In the genomic region with DNA sequence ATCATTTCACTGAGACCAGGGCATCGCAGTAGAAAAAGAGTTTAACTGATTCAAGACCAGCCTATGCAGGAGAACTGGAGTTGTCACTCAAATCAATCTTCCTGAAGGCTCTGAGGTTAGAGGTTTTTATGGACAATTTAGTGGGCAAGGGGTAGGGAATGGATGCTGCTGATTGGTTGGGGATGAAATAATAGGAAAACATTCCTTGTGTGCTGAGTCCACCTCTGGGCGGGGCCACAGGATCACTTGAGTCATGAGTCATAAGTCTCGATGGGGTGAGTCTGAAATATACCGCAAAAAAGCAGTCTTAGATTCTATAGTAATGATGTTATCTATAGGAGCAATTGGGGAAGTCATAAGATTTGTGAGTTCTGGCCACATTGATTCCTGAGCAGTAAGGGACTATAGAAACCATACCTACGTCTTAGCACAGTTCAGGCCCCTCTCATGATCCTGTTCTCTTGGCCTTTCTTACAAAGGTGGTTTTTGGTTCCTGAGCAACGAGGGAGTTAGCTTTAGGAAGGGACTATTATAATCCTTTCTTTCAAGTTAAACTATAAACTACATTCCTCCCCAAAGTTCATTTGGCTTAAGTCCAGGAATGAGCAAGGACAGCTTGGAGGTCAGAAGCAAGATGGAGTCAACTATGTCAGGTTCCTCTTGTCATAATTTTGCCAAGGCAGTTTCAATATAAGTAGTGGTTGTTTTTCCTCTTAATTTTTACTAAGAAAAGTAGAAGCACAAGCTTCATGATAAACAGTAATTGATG, we compare ENCODE assay signal across 1 cellular context.
TF ChIP-seq lines count a peak whose summit lies in the region.

No MANE protein-coding gene starts in this region.

TF ChIP-seq in HEK293, 187 proteins besides CTCF, POLR2A, EP300 and RAD21 (continued from another document and continues in another):
- TF ChIP-seq SCRT1 (tag by site-specific recombination; IDR thresholded peaks at IDR 0.05; ENCODE audit: borderline replicate concordance) (no peak), ZNF175 (tag by site-specific recombination; IDR thresholded peaks at IDR 0.05) (no peak), KLF17 (tag by site-specific recombination; IDR thresholded peaks at IDR 0.05) (peak; percentile 39), ZNF585B (tag by site-specific recombination; IDR thresholded peaks at IDR 0.05) (no peak), ZNF777 (tag by site-specific recombination; IDR thresholded peaks at IDR 0.05; ENCODE audit: borderline replicate concordance) (no peak), ZNF404 (tag by site-specific recombination; IDR thresholded peaks at IDR 0.05) (no peak), ZFP3 (tag by site-specific recombination; IDR thresholded peaks at IDR 0.05; ENCODE audit: low read depth) (no peak), ZBTB17 (tag by site-specific recombination; IDR thresholded peaks at IDR 0.05) (peak; percentile 92), ZSCAN30 (tag by site-specific recombination; IDR thresholded peaks at IDR 0.05) (no peak), ZNF140 (tag by site-specific recombination; IDR thresholded peaks at IDR 0.05) (no peak), HIC1 (tag by site-specific recombination; IDR thresholded peaks at IDR 0.05) (peak; percentile 92), ZNF416 (tag by site-specific recombination; IDR thresholded peaks at IDR 0.05) (no peak), ZNF155 (tag by site-specific recombination; IDR thresholded peaks at IDR 0.05) (no peak), WT1 (tag by site-specific recombination; IDR thresholded peaks at IDR 0.05) (no peak), ZNF157 (tag by site-specific recombination; IDR thresholded peaks at IDR 0.05) (no peak), PRDM1 (tag by site-specific recombination; IDR thresholded peaks at IDR 0.05) (0 out of 2 replicates have a peak, but pooled peaks have one; percentile 29), ZNF37A (tag by site-specific recombination; IDR thresholded peaks at IDR 0.05) (no peak), ZBTB48 (tag by site-specific recombination; IDR thresholded peaks at IDR 0.05) (peak; percentile 51; the same call in 1 of the 2 replicates), ZNF248 (tag by site-specific recombination; IDR thresholded peaks at IDR 0.05) (no peak), KLF8 (tag by site-specific recombination; IDR thresholded peaks at IDR 0.05) (no peak), ZNF692 (tag by site-specific recombination; IDR thresholded peaks at IDR 0.05) (no peak), ZNF624 (tag by site-specific recombination; IDR thresholded peaks at IDR 0.05) (no peak), PRDM6 (tag by site-specific recombination; IDR thresholded peaks at IDR 0.05) (peak; percentile 56; the same call in 1 of the 2 replicates), ZNF664 (tag by site-specific recombination; IDR thresholded peaks at IDR 0.05) (no peak), MYNN (tag by site-specific recombination; IDR thresholded peaks at IDR 0.05; ENCODE audit: borderline replicate concordance) (no peak), PRDM10 (tag by site-specific recombination; IDR thresholded peaks at IDR 0.05) (peak; percentile 69), ZBTB26 (tag by site-specific recombination; optimal IDR thresholded peaks at IDR 0.05) (no peak), ZNF19 (tag by site-specific recombination; IDR thresholded peaks at IDR 0.05; ENCODE audit: low read depth) (no peak), ZNF518A (tag by site-specific recombination; conservative IDR thresholded peaks at IDR 0.05; ENCODE audit: low read depth) (no peak), ZNF266 (tag by site-specific recombination; IDR thresholded peaks at IDR 0.05; ENCODE audit: low read depth) (no peak), ZFP37 (tag by site-specific recombination; IDR thresholded peaks at IDR 0.05) (no peak), ZNF138 (tag by site-specific recombination; IDR thresholded peaks at IDR 0.05; ENCODE audit: borderline replicate concordance) (no peak), ZNF792 (tag by site-specific recombination; IDR thresholded peaks at IDR 0.05) (no peak), ZNF530 (tag by site-specific recombination; IDR thresholded peaks at IDR 0.05; ENCODE audit: low read depth) (no peak), ZNF830 (tag by site-specific recombination; IDR thresholded peaks at IDR 0.05; ENCODE audit: low read depth) (no peak), ZNF670 (tag by site-specific recombination; IDR thresholded peaks at IDR 0.05; ENCODE audit: low read depth) (no peak)
- TF ChIP-seq, protein P1, sequence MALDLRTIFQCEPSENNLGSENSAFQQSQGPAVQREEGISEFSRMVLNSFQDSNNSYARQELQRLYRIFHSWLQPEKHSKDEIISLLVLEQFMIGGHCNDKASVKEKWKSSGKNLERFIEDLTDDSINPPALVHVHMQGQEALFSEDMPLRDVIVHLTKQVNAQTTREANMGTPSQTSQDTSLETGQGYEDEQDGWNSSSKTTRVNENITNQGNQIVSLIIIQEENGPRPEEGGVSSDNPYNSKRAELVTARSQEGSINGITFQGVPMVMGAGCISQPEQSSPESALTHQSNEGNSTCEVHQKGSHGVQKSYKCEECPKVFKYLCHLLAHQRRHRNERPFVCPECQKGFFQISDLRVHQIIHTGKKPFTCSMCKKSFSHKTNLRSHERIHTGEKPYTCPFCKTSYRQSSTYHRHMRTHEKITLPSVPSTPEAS (tag by site-specific recombination; IDR thresholded peaks at IDR 0.05) = no peak
- TF ChIP-seq, protein P2, sequence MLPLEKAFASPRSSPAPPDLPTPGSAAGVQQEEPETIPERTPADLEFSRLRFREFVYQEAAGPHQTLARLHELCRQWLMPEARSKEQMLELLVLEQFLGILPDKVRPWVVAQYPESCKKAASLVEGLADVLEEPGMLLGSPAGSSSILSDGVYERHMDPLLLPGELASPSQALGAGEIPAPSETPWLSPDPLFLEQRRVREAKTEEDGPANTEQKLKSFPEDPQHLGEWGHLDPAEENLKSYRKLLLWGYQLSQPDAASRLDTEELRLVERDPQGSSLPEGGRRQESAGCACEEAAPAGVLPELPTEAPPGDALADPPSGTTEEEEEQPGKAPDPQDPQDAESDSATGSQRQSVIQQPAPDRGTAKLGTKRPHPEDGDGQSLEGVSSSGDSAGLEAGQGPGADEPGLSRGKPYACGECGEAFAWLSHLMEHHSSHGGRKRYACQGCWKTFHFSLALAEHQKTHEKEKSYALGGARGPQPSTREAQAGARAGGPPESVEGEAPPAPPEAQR (tag by site-specific recombination; IDR thresholded peaks at IDR 0.05) = no peak
